Comparison of ENCODE assay signal across 8 cellular contexts in the genomic region with DNA sequence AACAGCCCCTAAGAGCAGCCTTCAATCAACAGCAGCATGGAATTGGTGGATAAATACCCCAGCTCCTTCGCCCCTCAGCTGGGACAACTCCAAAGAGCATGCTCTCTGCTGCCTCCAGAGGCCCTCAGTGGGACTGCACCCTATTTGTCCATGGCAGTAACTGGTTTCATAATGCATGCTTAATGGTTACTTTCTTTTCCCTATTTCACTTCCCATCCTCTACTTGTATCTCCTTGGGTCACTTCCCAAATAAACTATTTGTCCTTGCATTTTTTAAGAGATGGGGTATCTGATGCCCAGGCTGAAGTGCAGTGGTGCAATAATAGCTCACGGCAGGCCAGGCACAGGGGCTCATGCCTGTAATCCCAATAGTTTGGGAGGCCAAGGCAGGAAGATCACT. TPM values are rescaled to one million over a fixed set of nuclear protein-coding genes. Genes with fewer than 3 reads are reported as not detected.
DNase-seq lines count a peak whose midpoint lies in the region; ATAC-seq, FAIRE-seq and TF ChIP-seq lines count a peak whose summit lies in the region.

No MANE protein-coding gene starts in this region.

- H3K36me3 ChIP-seq in A673 (ENCODE audit: insufficient read depth, low read length, poor library complexity, severe bottlenecking) (no peaks in the 10 kb centered on the region), heart right ventricle (no peaks in the 10 kb centered on the region)

- intact Hi-C loops in A673 (cut with micrococcal nuclease; ENCODE audit: unreplicated experiment) (no loop called here), heart right ventricle (cut with DNase I) (loop anchor here in 2 of 10 donors (10.0 kb wide), 1 partner anchor 52 kb away; the partner anchor contains the start of gene RAB8A (in 2 of the 2))

- H3K4me3 ChIP-seq in A673 (ENCODE audit: low read depth, low read length, poor library complexity, severe bottlenecking), result no peak overlapping the region
- H3K4me3 ChIP-seq in heart right ventricle, result no peak overlapping the region

- TF ChIP-seq CTCF in A673 (conservative IDR thresholded peaks at IDR 0.05; ENCODE audit: low read depth, low read length), result peak; percentile 89
- peak; percentile 97 for TF ChIP-seq CTCF in RWPE1 (conservative IDR thresholded peaks at IDR 0.05; ENCODE audit: low read depth)
- TF ChIP-seq CTCF in heart right ventricle (IDR thresholded peaks at IDR 0.05), result peak; percentile 70 to 90 (median 79)

- ATAC-seq in heart right ventricle, result peak in 4 of 8 donors; percentile 14 to 30 (median 22)
- no peak for ATAC-seq in GM18868 (IDR thresholded peaks at IDR 0.05; ENCODE audit: unreplicated experiment)
- no peak for ATAC-seq in HG02759 (IDR thresholded peaks at IDR 0.05; ENCODE audit: unreplicated experiment)

- H3K27ac ChIP-seq in A673 (ENCODE audit: low read depth, low read length, poor library complexity, severe bottlenecking) (no peak overlapping the region), RWPE1 (no peak overlapping the region), heart right ventricle (peak overlapping the region in 1 of 10 donors; percentile 58)

- CTCF ChIA-PET in A673 (lab: Charles Lee), result interaction anchor here (0.6 to 0.8 kb wide), 2 partner anchors 11 to 13 kb away, joined by 5 to 7 read pairs; partner anchors contain the start of gene TPM4
- CTCF ChIA-PET in RWPE1 (lab: Yijun Ruan, JAX), result interaction anchor here (0.6 to 1.1 kb wide), 7 partner anchors 12 to 728 kb away, joined by 3 to 8 read pairs (median 3); no protein-coding TSS in a partner anchor

- no peaks in the 10 kb centered on the region for H3K9me3 ChIP-seq in A673 (ENCODE audit: low read depth, low read length, poor library complexity, severe bottlenecking)
- H3K9me3 ChIP-seq in heart right ventricle, result peaks cover 0 to 17% (median 4%) of the 10 kb centered on the region in 11 donors

- no TSS peak for BruUV-seq in A673 (replicated peaks; lab: Mats Ljungman, UMichigan)

- peak; percentile 79 for FAIRE-seq in GM12892 (lab: Jason Lieb, UNC)

- POLR2A ChIA-PET in A673 (lab: Charles Lee; ENCODE audit: low non-redundant PET) (no interaction called here), RWPE1 (lab: Yijun Ruan, JAX; ENCODE audit: low non-redundant PET) (no interaction called here)

- TF ChIP-seq POLR2A in GM12892 (IDR thresholded peaks at IDR 0.05; ENCODE audit: low read depth, low read length), result no peak

- WGBS in heart right ventricle, 2 donors, result 76 to 82% methylated on average over 2 of the region's 2 CpGs

- H3K4me1 ChIP-seq in A673 (ENCODE audit: insufficient read depth, low read length, poor library complexity, severe bottlenecking) (peaks cover 5% of the 10 kb centered on the region), heart right ventricle (peaks cover 0 to 25% (median 8%) of the 10 kb centered on the region in 9 donors)

- peak; percentile 70 for DNase-seq in A673 (ENCODE audit: low spot score)
- no peak for DNase-seq in GM12892 (ENCODE audit: insufficient read length)
- peak; percentile 57 for DNase-seq in RWPE1 (ENCODE audit: low spot score)
- DNase-seq in activated effector memory CD4-positive, alpha-beta T cell treated with Interleukin-2 at 50 U/mL for 16 hours, result peak; percentile 52
- peak; percentile 55 to 60 for DNase-seq in heart right ventricle
- DNase-seq in stimulated activated CD4-positive, alpha-beta T cell treated with anti-CD3 and anti-CD28 coated beads, Interleukin-1b, Interleukin-23, amount 100 ng/mL, for 24 hours (ENCODE audit: low read depth in 4 of 4, low spot score in 1 of 4), result peak in 3 of 4 experiments; percentile 45 to 65 (median 47)

- H3K27me3 ChIP-seq in A673 (replicated peaks; ENCODE audit: insufficient read depth, low read depth, low read length, poor library complexity) (no peaks in the 10 kb centered on the region), heart right ventricle (peaks cover 0 to 6% (median 0%) of the 10 kb centered on the region in 7 donors)

RNA-seq across cellular contexts. Expression of gene TPM4, which starts 13.5 kb away (rescaled TPM):
- 438 and 476 TPM in 2 replicates for total RNA-seq in A673 (2021)
- polyA plus RNA-seq in GM12892 (2012; ENCODE audit: missing spikeins), result 494 TPM
- 100 to 1,000 TPM in 2 of 10 donors, 10 to 100 TPM in 8; 52.0 to 231 (median 72.5) TPM for total RNA-seq in heart right ventricle
- polyA plus RNA-seq in heart right ventricle, result 100 to 1,000 TPM; 121 to 195 TPM

RNA-seq across cellular contexts. Expression of gene RAB8A, which starts 48.9 kb away (rescaled TPM):
- 113 and 126 TPM in 2 replicates for total RNA-seq in A673 (2021)
- 158 TPM for polyA plus RNA-seq in GM12892 (2012; ENCODE audit: missing spikeins)
- 10 to 100 TPM; 16.4 to 47.4 (median 21.0) TPM for total RNA-seq in heart right ventricle
- 10 to 100 TPM; 12.1 to 20.6 TPM for polyA plus RNA-seq in heart right ventricle
